Comparison of ENCODE assay signal across 16 cellular contexts in the genomic region with DNA sequence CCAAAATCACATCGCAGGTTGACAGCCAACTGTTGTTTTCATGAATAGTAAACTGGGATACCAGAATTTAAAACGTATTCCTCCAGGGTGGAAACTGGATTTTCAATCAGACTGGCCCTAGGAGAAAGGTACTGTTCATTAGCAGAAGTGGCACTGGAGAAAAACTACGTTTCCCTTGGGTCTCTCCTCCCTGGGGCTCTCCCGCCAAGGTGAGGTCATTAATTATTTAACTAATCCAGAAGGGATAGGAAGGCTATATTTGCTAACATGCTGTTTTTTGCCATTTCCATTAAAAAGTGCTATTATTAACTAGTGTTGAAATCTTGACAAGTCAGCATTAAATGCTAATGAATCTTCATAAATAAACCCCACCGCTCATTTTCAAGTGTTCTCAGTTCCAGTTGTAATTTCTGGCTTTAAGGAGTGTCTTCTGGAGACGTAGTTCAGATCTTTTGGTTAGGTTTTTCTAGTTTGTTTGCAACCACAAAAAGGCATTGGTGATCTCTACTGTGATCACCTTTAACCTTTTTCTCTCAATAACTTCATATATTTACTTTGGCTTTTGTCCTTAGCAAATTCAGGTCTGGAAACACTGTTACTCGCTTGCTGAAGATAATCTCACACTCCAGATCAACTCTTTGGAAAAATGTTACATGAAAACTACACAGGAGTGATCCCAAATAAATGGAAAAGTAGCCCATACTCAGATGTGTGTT. TPM values are rescaled to one million over a fixed set of nuclear protein-coding genes. Genes with fewer than 3 reads are reported as not detected.
DNase-seq lines count a peak whose midpoint lies in the region; ATAC-seq, FAIRE-seq and TF ChIP-seq lines count a peak whose summit lies in the region.
"Had no signal": no experiment of that assay in that cellular context is flagged by ENCODE, and none has a peak within 500 bp of the region (broad histone marks: within the 10 kb centered on the region; RNA-seq: fewer than 3 reads in every experiment).

No MANE protein-coding gene starts in this region.

- H3K4me2 ChIP-seq in hepatocyte: peak overlapping the region; percentile 10

- H3K9me2 ChIP-seq in hepatocyte (replicated peaks; ENCODE audit: insufficient read depth): no peaks in the 10 kb centered on the region

- no peak for TF ChIP-seq EP300 in sigmoid colon (IDR thresholded peaks at IDR 0.05)

- no peak for ATAC-seq in GM21723 (IDR thresholded peaks at IDR 0.05; ENCODE audit: unreplicated experiment)
- no peak for ATAC-seq in GM18498 (IDR thresholded peaks at IDR 0.05; ENCODE audit: unreplicated experiment)
- ATAC-seq: naive thymus-derived CD8-positive, alpha-beta T cell had no signal

- intact Hi-C loops in sigmoid colon (cut with DNase I): no loop called here

- TF ChIP-seq CTCF in hepatocyte (IDR thresholded peaks at IDR 0.05; ENCODE audit: poor library complexity) (no peak), sigmoid colon (IDR thresholded peaks at IDR 0.05) (no peak)

- peaks cover 69% of the 10 kb centered on the region for H4K20me1 ChIP-seq in hepatocyte (ENCODE audit: insufficient read depth, poor library complexity, severe bottlenecking)

- H3K79me2 ChIP-seq in hepatocyte: peaks cover 100% of the 10 kb centered on the region

- H3K27me3 ChIP-seq in hepatocyte (no peaks in the 10 kb centered on the region), sigmoid colon (no peaks in the 10 kb centered on the region)
- H3K27me3 ChIP-seq: thyroid gland had no signal

- WGBS in hepatocyte (ENCODE audit: low lambda C conversion rate, missing lambda C conversion rate): 50% methylated on average over 7 of the region's 7 CpGs
- 60 to 76% methylated on average over 7 of the region's 7 CpGs for WGBS in sigmoid colon, 2 donors

- peak overlapping the region; percentile 26; the same call in 1 of the 2 replicates for H3K4me3 ChIP-seq in SK-N-MC
- H3K4me3 ChIP-seq in hepatocyte: no peak overlapping the region
- no peak overlapping the region for H3K4me3 ChIP-seq in sigmoid colon
- H3K4me3 ChIP-seq: thyroid gland had no signal

- H3K9me3 ChIP-seq in SK-N-MC (ENCODE audit: low read depth, low read length) (no peaks in the 10 kb centered on the region), hepatocyte (ENCODE audit: low read depth) (no peaks in the 10 kb centered on the region), sigmoid colon (no peaks in the 10 kb centered on the region)
- H3K9me3 ChIP-seq: thyroid gland had no signal

- H3K4me1 ChIP-seq in hepatocyte (ENCODE audit: insufficient read depth): peaks cover 31% of the 10 kb centered on the region
- peaks cover 0 to 84% (median 77%) of the 10 kb centered on the region in 4 donors for H3K4me1 ChIP-seq in sigmoid colon

- H3K9ac ChIP-seq in SK-N-MC (ENCODE audit: insufficient read length): no peak overlapping the region

- DNase-seq in HT-29 (ENCODE audit: low spot score) (peak; percentile 26), SK-N-MC (ENCODE audit: low read depth, low spot score) (no peak), hepatocyte (ENCODE audit: low spot score) (no peak), sigmoid colon (no peak), frontal cortex (ENCODE audit: low spot score in 2 of 2) (no peak)
- no peak for DNase-seq in stimulated activated CD4-positive, alpha-beta T cell treated with anti-CD3 and anti-CD28 coated beads, Interleukin-1b, Interleukin-23, amount 100 ng/mL, for 48 hours
- DNase-seq: activated CD4-positive, alpha-beta memory T cell treated with anti-CD3 and anti-CD28 coated beads for 36 hours; activated naive CD4-positive, alpha-beta T cell; kidney; naive thymus-derived CD8-positive, alpha-beta T cell; NCI-H1436 treated with DMSO at 0.1 percent for 48 hours; T-helper 2 cell; thyroid gland had no signal

- H3K36me3 ChIP-seq in SK-N-MC (ENCODE audit: insufficient read depth, low read length) (peaks cover 12% of the 10 kb centered on the region), hepatocyte (replicated peaks; ENCODE audit: insufficient read depth, low read depth) (no peaks in the 10 kb centered on the region), sigmoid colon (peaks cover 0 to 11% (median 7%) of the 10 kb centered on the region in 4 donors)
- H3K36me3 ChIP-seq: thyroid gland had no signal

- no peak for TF ChIP-seq POLR2A in sigmoid colon (IDR thresholded peaks at IDR 0.05)

- H3K27ac ChIP-seq in SK-N-MC: peak overlapping the region; percentile 57; the same call in 1 of the 2 replicates
- no peak overlapping the region for H3K27ac ChIP-seq in hepatocyte
- H3K27ac ChIP-seq in sigmoid colon: peak overlapping the region in 3 of 4 donors; percentile 36 to 52 (median 37)

- H2AFZ ChIP-seq in hepatocyte: no peak overlapping the region

- FAIRE-seq in frontal cortex (lab: Jason Lieb, UNC): no peak
- FAIRE-seq: kidney had no signal

RNA-seq across cellular contexts. Expression of gene RHEB, which starts 25.0 kb away (rescaled TPM):
- total RNA-seq in HT-29 (2014; rRNA removed; shearing (Covaris generic)): 135 and 151 TPM in 2 replicates
- total RNA-seq in hepatocyte (105 and 111 TPM in 2 replicates), sigmoid colon (100 to 1,000 TPM; 121 to 162 (median 136) TPM), frontal cortex (119 TPM)
- polyA plus RNA-seq in hepatocyte (135 and 142 TPM in 2 replicates), sigmoid colon (100 to 1,000 TPM in 1 of 3 donors, 10 to 100 TPM in 2; 48.3 to 110 (median 91.3) TPM)

RNA-seq across cellular contexts. Expression of gene CRYGN, which starts 54.8 kb away (rescaled TPM):
- 1.4 TPM in 1 of 2 replicates, not detected in the other for total RNA-seq in HT-29 (2014; rRNA removed; shearing (Covaris generic))
- total RNA-seq in hepatocyte (not detected in 2 replicates), sigmoid colon (1 to 10 TPM in 2 of 4 donors, not detected in 2; 1.4 to 1.8 TPM), frontal cortex (under 0.01 TPM)
- polyA plus RNA-seq in hepatocyte (0.24 and 0.64 TPM in 2 replicates), sigmoid colon (under 1 TPM in 2 of 3 donors, not detected in 1; 0.17 to 0.60 TPM)
- total RNA-seq: skeletal muscle tissue had no signal
